ENCODE assay signal across 16 cellular contexts in genomic region chr7:130380121-130380860, GRCh38. TPM values are rescaled to one million over a fixed set of nuclear protein-coding genes. Genes with fewer than 3 reads are reported as not detected.
DNase-seq lines count a peak whose midpoint lies in the region; ATAC-seq lines count a peak whose summit lies in the region.
"Had no signal": no experiment of that assay in that cellular context is flagged by ENCODE, and none has a peak within 500 bp of the region (broad histone marks: within the 10 kb centered on the region; RNA-seq: fewer than 3 reads in every experiment).

TSS of gene CPA1 (plus strand) at chr7:130380494. CDS start at chr7:130380521, 27 bp downstream.

- peak within 1 kb of the TSS; percentile 69 for H3K27ac Mint-ChIP-seq in stimulated activated effector memory CD8-positive, alpha-beta T cell treated with anti-CD3 and anti-CD28 coated beads, Interleukin-12 subunit alpha, Interleukin-12 subunit beta, amount 100 ng/mL, for 72 hours
- H3K27ac Mint-ChIP-seq: activated naive CD8-positive, alpha-beta T cell treated with anti-CD3 and anti-CD28 coated beads, Interleukin-2, amount 10 ng/mL, durations not matched to agents 7 days and 5 days; T-helper 2 cell treated with Interferon-gamma antibody and Interleukin-4, amounts not matched to agents 5 μg/mL and 100 μg/mL, for 36 hours had no signal

- ATAC-seq in stimulated activated effector memory CD8-positive, alpha-beta T cell treated with anti-CD3 and anti-CD28 coated beads, Interleukin-12 subunit alpha, Interleukin-12 subunit beta, amount 100 ng/mL, for 72 hours = no peak
- ATAC-seq in HG02571 (IDR thresholded peaks at IDR 0.05; ENCODE audit: unreplicated experiment) (no peak), HG03439 (IDR thresholded peaks at IDR 0.05; ENCODE audit: unreplicated experiment) (no peak)

- no peak within 1 kb of the TSS for H3K4me3 Mint-ChIP-seq in stimulated activated effector memory CD8-positive, alpha-beta T cell treated with anti-CD3 and anti-CD28 coated beads, Interleukin-12 subunit alpha, Interleukin-12 subunit beta, amount 100 ng/mL, for 72 hours
- H3K4me3 Mint-ChIP-seq: activated naive CD8-positive, alpha-beta T cell treated with anti-CD3 and anti-CD28 coated beads, Interleukin-2, amount 10 ng/mL, durations not matched to agents 7 days and 5 days; T-helper 2 cell treated with Interferon-gamma antibody and Interleukin-4, amounts not matched to agents 5 μg/mL and 100 μg/mL, for 36 hours had no signal

- H3K4me1 Mint-ChIP-seq in stimulated activated effector memory CD8-positive, alpha-beta T cell treated with anti-CD3 and anti-CD28 coated beads, Interleukin-12 subunit alpha, Interleukin-12 subunit beta, amount 100 ng/mL, for 72 hours = no peaks in the 10 kb centered on the region
- H3K4me1 Mint-ChIP-seq: activated naive CD8-positive, alpha-beta T cell treated with anti-CD3 and anti-CD28 coated beads, Interleukin-2, amount 10 ng/mL, durations not matched to agents 7 days and 5 days had no signal

- peaks cover 2% of the 10 kb centered on the region for H3K9me3 Mint-ChIP-seq in stimulated activated effector memory CD8-positive, alpha-beta T cell treated with anti-CD3 and anti-CD28 coated beads, Interleukin-12 subunit alpha, Interleukin-12 subunit beta, amount 100 ng/mL, for 72 hours

- peak within 1 kb of the TSS; percentile 77 for H3K27ac ChIP-seq in mesodermal cell (ENCODE audit: low read depth, low read length, severe bottlenecking)
- H3K27ac ChIP-seq: transverse colon had no signal

- H3K36me3 Mint-ChIP-seq in stimulated activated effector memory CD8-positive, alpha-beta T cell treated with anti-CD3 and anti-CD28 coated beads, Interleukin-12 subunit alpha, Interleukin-12 subunit beta, amount 100 ng/mL, for 72 hours = no peaks in the 10 kb centered on the region

- H3K36me3 ChIP-seq in mesodermal cell (ENCODE audit: control insufficient read depth, insufficient read depth, low read length) = no peaks in the 10 kb centered on the region
- H3K36me3 ChIP-seq: sigmoid colon, transverse colon had no signal

- DNase-seq in NCI-H524 (lab: John Stamatoyannopoulos, UW) = peak; percentile 34 to 56
- DNase-seq in NCI-H524 treated with DMSO at 0.1 percent for 48 hours (lab: John Stamatoyannopoulos, UW) = no peak
- DNase-seq in amniotic epithelial cell (ENCODE audit: low read depth) = peak; percentile 90
- DNase-seq in stimulated activated effector memory CD8-positive, alpha-beta T cell treated with anti-CD3 and anti-CD28 coated beads, Interleukin-12 subunit alpha, Interleukin-12 subunit beta, amount 100 ng/mL, for 72 hours (ENCODE audit: low spot score in 2 of 2) = no peak
- no peak for DNase-seq in SKM-1 treated with dmso at 0.1 percent for 144 hours (lab: John Stamatoyannopoulos, UW; ENCODE audit: unreplicated experiment)
- DNase-seq: activated naive CD8-positive, alpha-beta T cell treated with anti-CD3 and anti-CD28 coated beads, Interleukin-2, amount 10 ng/mL, durations not matched to agents 7 days and 5 days; dermis blood vessel endothelial cell; foreskin fibroblast; kidney glomerular epithelial cell; NCI-H1105 treated with DMSO at 0.1 percent for 48 hours; sigmoid colon; transverse colon had no signal

- H3K9me3 ChIP-seq in mesodermal cell (ENCODE audit: control insufficient read depth, low read length) = peaks cover 25% of the 10 kb centered on the region

- H3K4me1 ChIP-seq in mesodermal cell (ENCODE audit: control insufficient read depth, insufficient read depth, low read length, poor library complexity, severe bottlenecking) = peaks cover 3% of the 10 kb centered on the region
- H3K4me1 ChIP-seq: transverse colon had no signal

- WGBS in mesodermal cell (ENCODE audit: insufficient coverage in 2 of 2), 2 experiments = 65 to 74% methylated on average over 11 of the region's 13 CpGs

- H3K4me3 ChIP-seq in mesodermal cell (ENCODE audit: extremely low read depth, insufficient read depth, low read length, poor library complexity, severe bottlenecking) = no peak within 1 kb of the TSS
- H3K4me3 ChIP-seq: sigmoid colon, transverse colon had no signal

RNA-seq across cellular contexts. Expression of gene CPA1, which starts in this region (rescaled TPM):
- 1.00 TPM for polyA plus RNA-seq in mesodermal cell (2013, experiment 1 of 2)
- 1.3 TPM for polyA plus RNA-seq in mesodermal cell (2013, experiment 2 of 2)

Comparison
In these comparisons a context has a peak if more than half of its experiments do, and no peak if none do; other contexts are left out.
1. DNase-seq: peak in NCI-H524 (2 of 2) and amniotic epithelial cell (single experiment); none in NCI-H524 treated with DMSO at 0.1 percent for 48 hours (single experiment), stimulated activated effector memory CD8-positive, alpha-beta T cell treated with anti-CD3 and anti-CD28 coated beads, Interleukin-12 subunit alpha, Interleukin-12 subunit beta, amount 100 ng/mL, for 72 hours (0 of 2) and SKM-1 treated with dmso at 0.1 percent for 144 hours (single experiment).